8 cellular contexts compared by ENCODE assay signal in the genomic region with DNA sequence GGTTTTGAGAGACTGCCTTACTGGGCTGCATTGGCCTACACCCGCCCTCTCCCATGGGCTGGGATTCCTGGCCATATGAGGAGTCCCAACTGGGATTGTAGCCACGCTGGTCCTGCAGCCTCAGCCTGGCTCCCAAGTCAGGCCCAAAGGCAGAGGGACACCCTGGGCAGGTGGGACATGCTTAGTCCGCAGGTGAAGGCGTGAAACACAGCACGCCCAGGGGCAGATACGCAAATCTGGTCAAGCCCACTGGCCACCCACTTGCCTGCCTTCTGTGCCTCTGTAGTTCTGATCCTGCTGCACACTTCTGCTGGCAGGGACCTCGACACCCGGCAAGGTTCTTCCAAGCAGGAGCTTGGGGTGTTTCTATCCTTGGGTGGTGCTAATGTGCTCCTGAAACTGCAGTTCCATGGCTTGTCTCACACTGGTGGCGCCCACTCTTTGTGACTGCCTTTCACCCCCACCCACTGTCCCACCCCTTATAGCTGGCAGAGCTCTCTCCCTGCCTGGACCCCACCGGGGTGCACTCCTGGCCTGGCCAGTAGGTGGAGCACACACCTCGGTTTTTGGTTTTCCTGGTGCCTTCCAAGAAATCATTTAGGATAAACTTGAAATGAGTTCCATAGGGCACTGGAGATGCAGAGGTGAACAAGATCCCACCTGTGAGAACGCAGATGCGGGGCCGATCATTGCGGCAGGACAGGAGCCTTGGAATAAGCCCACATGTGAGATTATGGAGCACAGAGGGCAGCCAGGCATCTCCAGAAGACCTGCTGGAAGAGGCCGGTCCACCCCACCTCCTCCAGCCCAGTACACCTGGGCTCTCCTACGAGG. TPM values are rescaled to one million over a fixed set of nuclear protein-coding genes. Genes with fewer than 3 reads are reported as not detected.
A peak's percentile ranks its signal among the peaks of the same experiment; 100 is the strongest.
DNase-seq lines count a peak whose midpoint lies in the region; ATAC-seq and TF ChIP-seq lines count a peak whose summit lies in the region.

No MANE protein-coding gene starts in this region.

- TF ChIP-seq POLR2A in spleen (IDR thresholded peaks at IDR 0.05), result no peak

- peak; percentile 26 to 79 (median 59) for TF ChIP-seq CTCF in spleen (IDR thresholded peaks at IDR 0.05 in 8 of 11, conservative IDR thresholded peaks at IDR 0.05 in 3 of 11)

- H3K27me3 ChIP-seq in spleen (replicated peaks in 1 of 7), result no peaks in the 10 kb centered on the region

- H3K4me3 ChIP-seq in spleen, result no peak overlapping the region

- H3K9me3 ChIP-seq in spleen, result no peaks in the 10 kb centered on the region

- H3K4me3 Mint-ChIP-seq in activated naive CD4-positive, alpha-beta T cell treated with anti-CD3 and anti-CD28 coated beads, Interleukin-2, amount 10 ng/mL, durations not matched to agents 7 days and 5 days, result no peak overlapping the region

- H3K27me3 Mint-ChIP-seq in activated naive CD4-positive, alpha-beta T cell treated with anti-CD3 and anti-CD28 coated beads, Interleukin-2, amount 10 ng/mL, durations not matched to agents 7 days and 5 days, result no peaks in the 10 kb centered on the region

- no peak overlapping the region for H3K27ac ChIP-seq in spleen

- CTCF ChIA-PET in activated naive CD4-positive, alpha-beta T cell treated with anti-CD3 and anti-CD28 coated beads, Interleukin-2, amount 10 ng/mL, durations not matched to agents 7 days and 5 days (lab: Charles Lee), result interaction anchor here (0.8 to 6.1 kb wide), 8 partner anchors 9 to 72 kb away, joined by 3 to 52 read pairs (median 4); no protein-coding TSS in a partner anchor

- no peaks in the 10 kb centered on the region for H3K9me3 Mint-ChIP-seq in activated naive CD4-positive, alpha-beta T cell treated with anti-CD3 and anti-CD28 coated beads, Interleukin-2, amount 10 ng/mL, durations not matched to agents 7 days and 5 days

- peaks cover 8% of the 10 kb centered on the region for H3K4me1 Mint-ChIP-seq in activated naive CD4-positive, alpha-beta T cell treated with anti-CD3 and anti-CD28 coated beads, Interleukin-2, amount 10 ng/mL, durations not matched to agents 7 days and 5 days

- no peak overlapping the region for H3K27ac Mint-ChIP-seq in activated naive CD4-positive, alpha-beta T cell treated with anti-CD3 and anti-CD28 coated beads, Interleukin-2, amount 10 ng/mL, durations not matched to agents 7 days and 5 days

- no peaks in the 10 kb centered on the region for H3K4me1 ChIP-seq in spleen

- DNase-seq in DMS53 (lab: John Stamatoyannopoulos, UW) (peak; percentile 59), NCI-H146 treated with DMSO at 0.1 percent for 48 hours (lab: John Stamatoyannopoulos, UW; ENCODE audit: unreplicated experiment) (peak; percentile 5), left cardiac atrium (no peak), spleen (peak; percentile 77), NCI-H774 (lab: John Stamatoyannopoulos, UW) (no peak)
- DNase-seq in activated naive CD4-positive, alpha-beta T cell treated with anti-CD3 and anti-CD28 coated beads, Interleukin-2, amount 10 ng/mL, durations not matched to agents 7 days and 5 days, result peak; percentile 60

- peaks cover 43% of the 10 kb centered on the region for H3K36me3 Mint-ChIP-seq in activated naive CD4-positive, alpha-beta T cell treated with anti-CD3 and anti-CD28 coated beads, Interleukin-2, amount 10 ng/mL, durations not matched to agents 7 days and 5 days

- peak; percentile 79 for ATAC-seq in GM21390 (IDR thresholded peaks at IDR 0.05; ENCODE audit: unreplicated experiment)
- ATAC-seq in left cardiac atrium, result peak; percentile 44 to 55
- no peak for ATAC-seq in HG03045 (IDR thresholded peaks at IDR 0.05; ENCODE audit: unreplicated experiment)

- peaks cover 12 to 100% (median 89%) of the 10 kb centered on the region in 6 donors for H3K36me3 ChIP-seq in spleen

- 69 to 86% (median 82%) methylated on average over 15 to 17 of the region's 17 CpGs for WGBS in spleen, 5 donors

- intact Hi-C loops in left cardiac atrium (cut with DNase I), result no loop called here
- intact Hi-C loops in spleen (cut with DNase I; ENCODE audit: low total_unique reads), result no loop called here

RNA-seq across cellular contexts. Expression of a gene that starts 47.9 kb away (rescaled TPM):
- total RNA-seq in left cardiac atrium, result 1 to 10 TPM in 1 of 2 donors, under 1 TPM in 1; 0.50 to 2.7 TPM
- 10 to 100 TPM in 4 of 7 donors, 1 to 10 TPM in 3; 6.2 to 21.6 (median 13.4) TPM for total RNA-seq in spleen
- polyA plus RNA-seq in spleen, result 1 to 10 TPM in 2 of 3 donors, under 1 TPM in 1; 0.61 to 3.6 (median 1.7) TPM

Comparison
In these comparisons a context has a peak if more than half of its experiments do, and no peak if none do; other contexts are left out.
1. DNase-seq: peak in DMS53 (single experiment), NCI-H146 treated with DMSO at 0.1 percent for 48 hours (single experiment), activated naive CD4-positive, alpha-beta T cell treated with anti-CD3 and anti-CD28 coated beads, Interleukin-2, amount 10 ng/mL, durations not matched to agents 7 days and 5 days (single experiment) and spleen (single experiment); none in left cardiac atrium (single experiment) and NCI-H774 (single experiment).